ENCODE assay signal across 8 cellular contexts in genomic region chr9:4662108-4662988, GRCh38. TPM values are rescaled to one million over a fixed set of nuclear protein-coding genes. Genes with fewer than 3 reads are reported as not detected.
DNase-seq lines count a peak whose midpoint lies in the region; ATAC-seq and TF ChIP-seq lines count a peak whose summit lies in the region.

TSS of gene PLPP6 (plus strand) at chr9:4662294. CDS start at chr9:4662376, 82 bp downstream.

- H3K27ac ChIP-seq in cardiac muscle cell (peak within 1 kb of the TSS; percentile 15), parathyroid adenoma (peak within 1 kb of the TSS; percentile 64), upper lobe of right lung (peak within 1 kb of the TSS; percentile 85)

- intact Hi-C loops in upper lobe of right lung (cut with DNase I) = no loop called here

- peak within 1 kb of the TSS; percentile 87 for H3K4me3 ChIP-seq in cardiac muscle cell
- H3K4me3 ChIP-seq in parathyroid adenoma (ENCODE audit: low read depth, low read length) = peak within 1 kb of the TSS; percentile 77
- peak within 1 kb of the TSS; percentile 81 for H3K4me3 ChIP-seq in upper lobe of right lung

- H3K36me3 ChIP-seq in cardiac muscle cell = no peaks in the 10 kb centered on the region
- no peaks in the 10 kb centered on the region for H3K36me3 ChIP-seq in parathyroid adenoma (ENCODE audit: control insufficient read depth, insufficient read depth, low read length)
- no peaks in the 10 kb centered on the region for H3K36me3 ChIP-seq in upper lobe of right lung

- no peaks in the 10 kb centered on the region for H3K9me3 Mint-ChIP-seq in HFFc6
- H3K9me3 Mint-ChIP-seq in activated naive CD8-positive, alpha-beta T cell treated with anti-CD3 and anti-CD28 coated beads, Interleukin-2, amount 50 U/mL, for 24 hours = no peaks in the 10 kb centered on the region

- no peaks in the 10 kb centered on the region for H3K9me3 ChIP-seq in cardiac muscle cell (ENCODE audit: low read depth)
- no peaks in the 10 kb centered on the region for H3K9me3 ChIP-seq in parathyroid adenoma (ENCODE audit: control insufficient read depth, low read length)
- H3K9me3 ChIP-seq in upper lobe of right lung = no peaks in the 10 kb centered on the region

- H3K4me3 Mint-ChIP-seq in HFFc6 = peak within 1 kb of the TSS; percentile 89
- H3K4me3 Mint-ChIP-seq in activated naive CD8-positive, alpha-beta T cell treated with anti-CD3 and anti-CD28 coated beads, Interleukin-2, amount 50 U/mL, for 24 hours = peak within 1 kb of the TSS; percentile 91

- H3K4me1 ChIP-seq in cardiac muscle cell (ENCODE audit: low read depth) (peaks cover 11% of the 10 kb centered on the region), parathyroid adenoma (peaks cover 2% of the 10 kb centered on the region), upper lobe of right lung (peaks cover 37% of the 10 kb centered on the region)

- H3K27me3 Mint-ChIP-seq in HFFc6 (ENCODE audit: insufficient read depth) = no peaks in the 10 kb centered on the region; the same call in 1 of the 2 replicates
- no peaks in the 10 kb centered on the region for H3K27me3 Mint-ChIP-seq in activated naive CD8-positive, alpha-beta T cell treated with anti-CD3 and anti-CD28 coated beads, Interleukin-2, amount 50 U/mL, for 24 hours

- H3K4me2 ChIP-seq in parathyroid adenoma (ENCODE audit: low read length) = peak within 1 kb of the TSS; percentile 94

- H3K36me3 Mint-ChIP-seq in HFFc6 (ENCODE audit: low read depth) = peaks cover 5% of the 10 kb centered on the region; the same call in 1 of the 2 replicates
- H3K36me3 Mint-ChIP-seq in activated naive CD8-positive, alpha-beta T cell treated with anti-CD3 and anti-CD28 coated beads, Interleukin-2, amount 50 U/mL, for 24 hours (ENCODE audit: low read depth) = no peaks in the 10 kb centered on the region

- peak within 1 kb of the TSS; percentile 91 for H2AFZ ChIP-seq in parathyroid adenoma

- H3K4me1 Mint-ChIP-seq in HFFc6 (ENCODE audit: low read depth) = peaks cover 56% of the 10 kb centered on the region
- peaks cover 52% of the 10 kb centered on the region for H3K4me1 Mint-ChIP-seq in activated naive CD8-positive, alpha-beta T cell treated with anti-CD3 and anti-CD28 coated beads, Interleukin-2, amount 50 U/mL, for 24 hours

- ATAC-seq in activated naive CD8-positive, alpha-beta T cell treated with anti-CD3 and anti-CD28 coated beads, Interleukin-2, amount 50 U/mL, for 24 hours = peak; percentile 88
- peak; percentile 96 for ATAC-seq in upper lobe of right lung

- peak within 1 kb of the TSS; percentile 82 for H3K27ac Mint-ChIP-seq in HFFc6
- H3K27ac Mint-ChIP-seq in activated naive CD8-positive, alpha-beta T cell treated with anti-CD3 and anti-CD28 coated beads, Interleukin-2, amount 50 U/mL, for 24 hours = peak within 1 kb of the TSS; percentile 83

- no peaks in the 10 kb centered on the region for H3K79me2 ChIP-seq in parathyroid adenoma

- peak; percentile 51 for TF ChIP-seq CTCF in GM12872 (IDR thresholded peaks at IDR 0.05; ENCODE audit: insufficient read depth, low read depth, low read length)
- peak; percentile 70 for TF ChIP-seq CTCF in HFFc6 (IDR thresholded peaks at IDR 0.05)
- peak; percentile 47 for TF ChIP-seq CTCF in cardiac muscle cell (IDR thresholded peaks at IDR 0.05; ENCODE audit: low read depth, low read length)
- TF ChIP-seq CTCF in parathyroid adenoma (IDR thresholded peaks at IDR 0.05) = peak; percentile 53
- TF ChIP-seq CTCF in upper lobe of right lung (IDR thresholded peaks at IDR 0.05) = peak; percentile 55

- H3K27me3 ChIP-seq in cardiac muscle cell (no peaks in the 10 kb centered on the region), parathyroid adenoma (ENCODE audit: control insufficient read depth, insufficient read depth, low read length) (no peaks in the 10 kb centered on the region), upper lobe of right lung (no peaks in the 10 kb centered on the region)

- DNase-seq in HFFc6 (peak; percentile 86), NAMALWA (ENCODE audit: low spot score) (peak; percentile 78), SKM-1 (lab: John Stamatoyannopoulos, UW; ENCODE audit: unreplicated experiment) (peak; percentile 52), cardiac muscle cell (ENCODE audit: low read depth in 1 of 2, low spot score in 1 of 2) (peak; percentile 86 to 91), upper lobe of right lung (peak; percentile 94)
- DNase-seq in activated naive CD8-positive, alpha-beta T cell treated with anti-CD3 and anti-CD28 coated beads, Interleukin-2, amount 50 U/mL, for 24 hours = peak; percentile 80

- H3K9ac ChIP-seq in parathyroid adenoma = no peak within 1 kb of the TSS

RNA-seq across cellular contexts. Expression of gene PLPP6, which starts in this region (rescaled TPM):
- 1 to 10 TPM; 5.0 to 6.8 (median 5.9) TPM for total RNA-seq in HFFc6 (2021; fragmentation: NEBNext Ultra II Directional; extraction: Animal tissue kit (Norgen Biotek cat#: 25700))
- total RNA-seq in cardiac muscle cell (14.7 and 15.8 TPM in 2 replicates), upper lobe of right lung (5.5 TPM)
- 11.7 and 18.8 TPM in 2 replicates for polyA plus RNA-seq in cardiac muscle cell

Comparison
In these comparisons a context has a peak if more than half of its experiments do, and no peak if none do; other contexts are left out.
1. Peak in every context shown above with its lines: DNase-seq, ATAC-seq, H3K4me3 ChIP-seq and H3K27ac ChIP-seq.
2. H3K27ac ChIP-seq: peak in every context shown above with its lines; median percentile 85 in upper lobe of right lung; 64 in parathyroid adenoma; 15 in cardiac muscle cell.